ENCODE assay signal across 1 cellular context in the genomic region with DNA sequence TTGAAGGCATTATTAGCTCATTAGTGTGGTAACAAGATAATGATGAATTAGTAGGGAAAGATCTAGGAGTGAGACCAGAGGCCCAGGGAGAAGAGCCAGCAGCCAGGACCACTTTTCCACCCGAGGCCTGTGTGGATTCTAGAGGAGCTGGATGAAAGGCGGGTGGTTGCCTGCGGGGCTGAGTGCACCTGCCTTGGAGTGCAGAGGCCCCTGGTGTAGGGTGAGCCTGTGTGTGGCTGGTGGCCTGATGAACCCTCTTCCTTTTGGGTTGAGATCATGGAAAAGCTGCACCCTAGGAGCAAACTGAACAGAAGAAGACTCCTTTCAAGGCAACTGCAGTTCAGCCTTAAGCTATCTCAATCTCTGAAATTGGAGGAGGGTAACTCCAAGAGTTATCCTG.
TF ChIP-seq lines count a peak whose summit lies in the region.

No MANE protein-coding gene starts in this region.

TF ChIP-seq in H1, 55 proteins besides CTCF, POLR2A, EP300 and RAD21 (continued from another document):
- no peak for TF ChIP-seq SUZ12 (IDR thresholded peaks at IDR 0.05; ENCODE audit: low read length)
- TF ChIP-seq BACH1 (IDR thresholded peaks at IDR 0.05; ENCODE audit: low read length), result no peak
- TF ChIP-seq SRF (IDR thresholded peaks at IDR 0.05; ENCODE audit: low read depth, low read length), result no peak
- TF ChIP-seq MAFK (IDR thresholded peaks at IDR 0.05; ENCODE audit: low read depth, low read length), result no peak
- TF ChIP-seq, protein P1, sequence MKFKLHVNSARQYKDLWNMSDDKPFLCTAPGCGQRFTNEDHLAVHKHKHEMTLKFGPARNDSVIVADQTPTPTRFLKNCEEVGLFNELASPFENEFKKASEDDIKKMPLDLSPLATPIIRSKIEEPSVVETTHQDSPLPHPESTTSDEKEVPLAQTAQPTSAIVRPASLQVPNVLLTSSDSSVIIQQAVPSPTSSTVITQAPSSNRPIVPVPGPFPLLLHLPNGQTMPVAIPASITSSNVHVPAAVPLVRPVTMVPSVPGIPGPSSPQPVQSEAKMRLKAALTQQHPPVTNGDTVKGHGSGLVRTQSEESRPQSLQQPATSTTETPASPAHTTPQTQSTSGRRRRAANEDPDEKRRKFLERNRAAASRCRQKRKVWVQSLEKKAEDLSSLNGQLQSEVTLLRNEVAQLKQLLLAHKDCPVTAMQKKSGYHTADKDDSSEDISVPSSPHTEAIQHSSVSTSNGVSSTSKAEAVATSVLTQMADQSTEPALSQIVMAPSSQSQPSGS (IDR thresholded peaks at IDR 0.05; ENCODE audit: low read length), result no peak
- no peak for TF ChIP-seq SIN3A (conservative IDR thresholded peaks at IDR 0.05 in 1 of 2, IDR thresholded peaks at IDR 0.05 in 1 of 2; ENCODE audit: low read depth in 1 of 2, low read length in 2 of 2)
- TF ChIP-seq SIRT6 (IDR thresholded peaks at IDR 0.05; ENCODE audit: low read length), result no peak
- no peak for TF ChIP-seq POU5F1 (IDR thresholded peaks at IDR 0.05; ENCODE audit: low read depth, low read length)
- TF ChIP-seq, protein P2, sequence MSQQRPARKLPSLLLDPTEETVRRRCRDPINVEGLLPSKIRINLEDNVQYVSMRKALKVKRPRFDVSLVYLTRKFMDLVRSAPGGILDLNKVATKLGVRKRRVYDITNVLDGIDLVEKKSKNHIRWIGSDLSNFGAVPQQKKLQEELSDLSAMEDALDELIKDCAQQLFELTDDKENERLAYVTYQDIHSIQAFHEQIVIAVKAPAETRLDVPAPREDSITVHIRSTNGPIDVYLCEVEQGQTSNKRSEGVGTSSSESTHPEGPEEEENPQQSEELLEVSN (IDR thresholded peaks at IDR 0.05), result no peak
- TF ChIP-seq SP4 (IDR thresholded peaks at IDR 0.05; ENCODE audit: low read length), result no peak
- TF ChIP-seq RNF2 (IDR thresholded peaks at IDR 0.05; ENCODE audit: borderline replicate concordance, low read depth, low read length, missing control alignments, poor library complexity, severe bottlenecking), result no peak
